ENCODE assay signal across 21 cellular contexts in the genomic region with DNA sequence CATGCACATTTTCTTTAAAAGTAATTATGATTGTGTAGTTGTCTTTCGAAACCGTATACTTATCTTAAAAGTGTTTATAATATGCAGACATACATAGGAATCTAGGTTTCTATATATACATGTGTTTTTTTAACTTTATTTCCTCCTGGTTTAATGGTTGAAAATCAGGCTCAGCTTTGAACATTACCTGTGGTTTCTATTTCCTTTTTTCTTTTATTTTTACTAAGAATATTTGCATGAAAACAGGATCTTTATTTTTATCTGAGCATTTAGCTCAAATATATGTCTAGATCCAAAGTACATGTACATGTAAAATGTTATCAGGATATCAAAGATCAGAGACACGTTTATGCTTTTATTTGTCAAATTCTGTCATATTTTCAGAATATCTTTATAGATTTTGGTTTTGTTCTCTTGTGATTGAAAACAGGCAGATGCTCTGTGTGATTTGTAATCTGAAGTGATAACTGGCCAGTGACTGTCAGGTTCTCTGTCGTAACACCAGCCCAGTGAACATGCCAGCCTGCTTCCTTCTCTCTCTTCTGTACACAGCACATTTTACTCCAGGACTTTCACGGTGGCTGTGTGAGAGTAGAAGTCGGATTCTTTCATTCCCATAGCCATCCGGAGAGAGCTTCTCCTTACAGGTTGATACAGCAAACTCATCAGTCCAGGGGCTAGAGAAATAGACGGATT. TPM values are rescaled to one million over a fixed set of nuclear protein-coding genes. Genes with fewer than 3 reads are reported as not detected.
DNase-seq lines count a peak whose midpoint lies in the region; ATAC-seq and FAIRE-seq lines count a peak whose summit lies in the region.
"Had no signal": no experiment of that assay in that cellular context is flagged by ENCODE, and none has a peak within 500 bp of the region (broad histone marks: within the 10 kb centered on the region; RNA-seq: fewer than 3 reads in every experiment).

No MANE protein-coding gene starts in this region.

- H3K4me1 ChIP-seq in small intestine (ENCODE audit: control insufficient read depth in 2 of 2, insufficient read depth in 1 of 2, low read depth in 1 of 2, low read length in 1 of 2): no peaks in the 10 kb centered on the region
- H3K4me1 ChIP-seq: A549, esophagus squamous epithelium, psoas muscle had no signal

- WGBS in small intestine, 3 donors: 72 to 83% (median 79%) methylated on average over 8 of the region's 8 CpGs

- ATAC-seq in activated naive CD4-positive, alpha-beta T cell treated with anti-CD3 and anti-CD28 coated beads, Interleukin-2, amount 50 U/mL, for 72 hours: no peak
- no peak for ATAC-seq in activated naive CD8-positive, alpha-beta T cell treated with anti-CD3 and anti-CD28 coated beads, Interleukin-2, amount 50 U/mL, for 24 hours
- peak; percentile 70 to 75 for ATAC-seq in stimulated activated naive B cell treated with anti-CD40 and anti-IgM and Interleukin-4, amounts not matched to agents 10 μg/mL and 1 μg/mL and 100 μg/mL, for 72 hours (replicated peaks)
- ATAC-seq in HG02763 (IDR thresholded peaks at IDR 0.05; ENCODE audit: unreplicated experiment): no peak
- ATAC-seq: A549, left cardiac atrium, psoas muscle had no signal

- H3K9me3 ChIP-seq in small intestine (ENCODE audit: control insufficient read depth, low read depth): no peaks in the 10 kb centered on the region
- H3K9me3 ChIP-seq: A549, esophagus squamous epithelium, psoas muscle had no signal

- H3K27ac ChIP-seq in small intestine (ENCODE audit: low read depth in 1 of 2, low read length in 1 of 2): no peak overlapping the region
- H3K27ac ChIP-seq: A549, C4-2B, esophagus squamous epithelium, psoas muscle had no signal

- H3K4me1 Mint-ChIP-seq in activated naive CD4-positive, alpha-beta T cell treated with anti-CD3 and anti-CD28 coated beads, Interleukin-2, amount 50 U/mL, for 24 hours: peaks cover 19% of the 10 kb centered on the region
- peaks cover 16% of the 10 kb centered on the region for H3K4me1 Mint-ChIP-seq in activated naive CD8-positive, alpha-beta T cell treated with anti-CD3 and anti-CD28 coated beads, Interleukin-2, amount 50 U/mL, for 24 hours
- peaks cover 28 to 68% of the 10 kb centered on the region in 2 donors for H3K4me1 Mint-ChIP-seq in stimulated activated naive B cell treated with anti-CD40 and anti-IgM and Interleukin-4, amounts not matched to agents 10 μg/mL and 1 μg/mL and 100 μg/mL, for 72 hours
- H3K4me1 Mint-ChIP-seq: neural crest cell had no signal

- no peaks in the 10 kb centered on the region for H3K27me3 Mint-ChIP-seq in activated naive CD4-positive, alpha-beta T cell treated with anti-CD3 and anti-CD28 coated beads, Interleukin-2, amount 50 U/mL, for 24 hours
- H3K27me3 Mint-ChIP-seq in activated naive CD8-positive, alpha-beta T cell treated with anti-CD3 and anti-CD28 coated beads, Interleukin-2, amount 50 U/mL, for 24 hours: no peaks in the 10 kb centered on the region
- no peaks in the 10 kb centered on the region for H3K27me3 Mint-ChIP-seq in stimulated activated naive B cell treated with anti-CD40 and anti-IgM and Interleukin-4, amounts not matched to agents 10 μg/mL and 1 μg/mL and 100 μg/mL, for 72 hours

- no peaks in the 10 kb centered on the region for H3K9me3 Mint-ChIP-seq in activated naive CD4-positive, alpha-beta T cell treated with anti-CD3 and anti-CD28 coated beads, Interleukin-2, amount 50 U/mL, for 24 hours
- no peaks in the 10 kb centered on the region for H3K9me3 Mint-ChIP-seq in activated naive CD4-positive, alpha-beta T cell treated with anti-CD3 and anti-CD28 coated beads, Interleukin-2, amount 50 U/mL, for 72 hours
- H3K9me3 Mint-ChIP-seq in activated naive CD8-positive, alpha-beta T cell treated with anti-CD3 and anti-CD28 coated beads, Interleukin-2, amount 50 U/mL, for 24 hours: no peaks in the 10 kb centered on the region
- peaks cover 0 to 3% of the 10 kb centered on the region in 2 donors for H3K9me3 Mint-ChIP-seq in stimulated activated naive B cell treated with anti-CD40 and anti-IgM and Interleukin-4, amounts not matched to agents 10 μg/mL and 1 μg/mL and 100 μg/mL, for 72 hours
- H3K9me3 Mint-ChIP-seq: neural crest cell had no signal

- H3K36me3 ChIP-seq in small intestine (ENCODE audit: control insufficient read depth in 2 of 2, insufficient read depth in 2 of 2, low read length in 2 of 2): no peaks in the 10 kb centered on the region

- no peaks in the 10 kb centered on the region for H3K27me3 ChIP-seq in small intestine (ENCODE audit: control insufficient read depth in 2 of 2, insufficient read depth in 2 of 2, low read length in 2 of 2)
- H3K27me3 ChIP-seq: esophagus squamous epithelium had no signal

- H3K27ac Mint-ChIP-seq in activated naive CD4-positive, alpha-beta T cell treated with anti-CD3 and anti-CD28 coated beads, Interleukin-2, amount 50 U/mL, for 24 hours: no peak overlapping the region
- H3K27ac Mint-ChIP-seq in activated naive CD4-positive, alpha-beta T cell treated with anti-CD3 and anti-CD28 coated beads, Interleukin-2, amount 50 U/mL, for 72 hours: no peak overlapping the region
- H3K27ac Mint-ChIP-seq in activated naive CD8-positive, alpha-beta T cell treated with anti-CD3 and anti-CD28 coated beads, Interleukin-2, amount 50 U/mL, for 24 hours: peak overlapping the region; percentile 60
- peak overlapping the region; percentile 93 for H3K27ac Mint-ChIP-seq in stimulated activated naive B cell treated with anti-CD40 and anti-IgM and Interleukin-4, amounts not matched to agents 10 μg/mL and 1 μg/mL and 100 μg/mL, for 72 hours

- H3K36me3 Mint-ChIP-seq in activated naive CD4-positive, alpha-beta T cell treated with anti-CD3 and anti-CD28 coated beads, Interleukin-2, amount 50 U/mL, for 24 hours: peaks cover 8% of the 10 kb centered on the region
- H3K36me3 Mint-ChIP-seq in activated naive CD4-positive, alpha-beta T cell treated with anti-CD3 and anti-CD28 coated beads, Interleukin-2, amount 50 U/mL, for 72 hours: no peaks in the 10 kb centered on the region
- H3K36me3 Mint-ChIP-seq in activated naive CD8-positive, alpha-beta T cell treated with anti-CD3 and anti-CD28 coated beads, Interleukin-2, amount 50 U/mL, for 24 hours (ENCODE audit: low read depth): peaks cover 11% of the 10 kb centered on the region
- H3K36me3 Mint-ChIP-seq in stimulated activated naive B cell treated with anti-CD40 and anti-IgM and Interleukin-4, amounts not matched to agents 10 μg/mL and 1 μg/mL and 100 μg/mL, for 72 hours: peaks cover 22 to 31% of the 10 kb centered on the region in 2 donors

- H3K4me3 ChIP-seq in small intestine (ENCODE audit: low read depth in 1 of 2, low read length in 2 of 2): peak overlapping the region in 1 of 2 donors; percentile 23
- H3K4me3 ChIP-seq: A549, esophagus squamous epithelium, psoas muscle, skin epidermis had no signal

- no peak for DNase-seq in activated naive CD4-positive, alpha-beta T cell treated with anti-CD3 and anti-CD28 coated beads, Interleukin-2, amount 50 U/mL, for 72 hours (ENCODE audit: low spot score in 2 of 2)
- DNase-seq in NAMALWA (ENCODE audit: low spot score) (peak; percentile 54), small intestine (no peak), middle frontal gyrus (ENCODE audit: extremely low spot score, low spot score) (no peak)
- no peak for DNase-seq in activated naive CD8-positive, alpha-beta T cell treated with anti-CD3 and anti-CD28 coated beads, Interleukin-2, amount 50 U/mL, for 24 hours
- no peak for DNase-seq in stimulated activated naive B cell treated with anti-CD40 and anti-IgM and Interleukin-4, amounts not matched to agents 10 μg/mL and 1 μg/mL and 100 μg/mL, for 72 hours
- DNase-seq: activated naive CD4-positive, alpha-beta T cell treated with Interleukin-2 at 50 U/mL for 16 hours; activated T-cell treated with anti-CD3 and anti-CD28 coated beads for 4 hours; effector CD8-positive, alpha-beta T cell; esophagus squamous epithelium; left cardiac atrium; mesendoderm; NCI-H82; psoas muscle; stimulated activated CD4-positive, alpha-beta T cell treated with anti-CD3 and anti-CD28 coated beads, Interleukin-4, amount 100 ng/mL, for 1 hour had no signal

- peak overlapping the region; percentile 33 for H3K4me3 Mint-ChIP-seq in activated naive CD4-positive, alpha-beta T cell treated with anti-CD3 and anti-CD28 coated beads, Interleukin-2, amount 50 U/mL, for 24 hours
- peak overlapping the region; percentile 2 for H3K4me3 Mint-ChIP-seq in activated naive CD8-positive, alpha-beta T cell treated with anti-CD3 and anti-CD28 coated beads, Interleukin-2, amount 50 U/mL, for 24 hours
- peak overlapping the region; percentile 64 to 72 for H3K4me3 Mint-ChIP-seq in stimulated activated naive B cell treated with anti-CD40 and anti-IgM and Interleukin-4, amounts not matched to agents 10 μg/mL and 1 μg/mL and 100 μg/mL, for 72 hours
- H3K4me3 Mint-ChIP-seq: neural crest cell had no signal

- FAIRE-seq in small intestine (lab: Jason Lieb, UNC): no peak
- FAIRE-seq: A549 had no signal

RNA-seq across cellular contexts. Expression of gene TCTN1, which starts 13.7 kb away (rescaled TPM):
- 10 to 100 TPM in 1 of 2 donors, 1 to 10 TPM in 1; 3.3 to 10.4 TPM for total RNA-seq in activated naive CD4-positive, alpha-beta T cell treated with anti-CD3 and anti-CD28 coated beads, Interleukin-2, amount 50 U/mL, for 72 hours
- 1 to 10 TPM in 2 of 3 donors, under 1 TPM in 1; 0.67 to 5.5 (median 1.6) TPM for polyA plus RNA-seq in small intestine

RNA-seq across cellular contexts. Expression of gene PPTC7, which starts 44.5 kb away (rescaled TPM):
- total RNA-seq in activated naive CD4-positive, alpha-beta T cell treated with anti-CD3 and anti-CD28 coated beads, Interleukin-2, amount 50 U/mL, for 72 hours: 10 to 100 TPM; 40.4 to 46.7 TPM
- 10 to 100 TPM in 2 of 3 donors, 1 to 10 TPM in 1; 8.6 to 13.9 (median 10.1) TPM for polyA plus RNA-seq in small intestine

Comparison
In these comparisons a context has a peak if more than half of its experiments do, and no peak if none do; other contexts are left out.
1. H3K27ac Mint-ChIP-seq: peak in activated naive CD8-positive, alpha-beta T cell treated with anti-CD3 and anti-CD28 coated beads, Interleukin-2, amount 50 U/mL, for 24 hours (single experiment) and stimulated activated naive B cell treated with anti-CD40 and anti-IgM and Interleukin-4, amounts not matched to agents 10 μg/mL and 1 μg/mL and 100 μg/mL, for 72 hours (single experiment); none in activated naive CD4-positive, alpha-beta T cell treated with anti-CD3 and anti-CD28 coated beads, Interleukin-2, amount 50 U/mL, for 24 hours (single experiment) and activated naive CD4-positive, alpha-beta T cell treated with anti-CD3 and anti-CD28 coated beads, Interleukin-2, amount 50 U/mL, for 72 hours (0 of 2).
2. H3K4me3 Mint-ChIP-seq: peak in every context shown above with its lines; median percentile 68 in stimulated activated naive B cell treated with anti-CD40 and anti-IgM and Interleukin-4, amounts not matched to agents 10 μg/mL and 1 μg/mL and 100 μg/mL, for 72 hours; 33 in activated naive CD4-positive, alpha-beta T cell treated with anti-CD3 and anti-CD28 coated beads, Interleukin-2, amount 50 U/mL, for 24 hours; 2 in activated naive CD8-positive, alpha-beta T cell treated with anti-CD3 and anti-CD28 coated beads, Interleukin-2, amount 50 U/mL, for 24 hours.
3. ATAC-seq: peak in stimulated activated naive B cell treated with anti-CD40 and anti-IgM and Interleukin-4, amounts not matched to agents 10 μg/mL and 1 μg/mL and 100 μg/mL, for 72 hours (2 of 2); none in activated naive CD4-positive, alpha-beta T cell treated with anti-CD3 and anti-CD28 coated beads, Interleukin-2, amount 50 U/mL, for 72 hours (0 of 2), activated naive CD8-positive, alpha-beta T cell treated with anti-CD3 and anti-CD28 coated beads, Interleukin-2, amount 50 U/mL, for 24 hours (single experiment) and HG02763 (single experiment).